ENCODE assay signal across 22 cellular contexts in the genomic region with DNA sequence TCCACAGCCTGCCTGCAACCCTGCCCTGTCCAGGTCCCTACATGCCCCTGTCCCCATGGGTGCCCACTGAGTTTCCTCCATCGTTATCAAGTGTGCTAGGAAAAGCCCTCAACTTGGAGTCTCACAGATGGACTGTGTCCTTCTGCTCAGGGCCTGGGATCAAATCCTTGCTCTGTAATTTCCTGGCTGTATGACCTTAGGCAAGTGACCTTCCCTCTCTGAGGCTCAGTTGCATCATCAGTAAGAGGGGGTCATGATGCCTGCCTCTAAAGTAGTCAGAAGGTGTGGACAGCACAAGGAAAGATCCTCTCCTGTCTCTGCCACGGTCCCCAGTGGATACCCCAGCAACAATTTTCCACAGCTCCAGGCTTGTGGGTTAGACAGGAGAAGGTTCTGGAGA. TPM values are rescaled to one million over a fixed set of nuclear protein-coding genes. Genes with fewer than 3 reads are reported as not detected.
DNase-seq lines count a peak whose midpoint lies in the region; ATAC-seq lines count a peak whose summit lies in the region.
"Had no signal": no experiment of that assay in that cellular context is flagged by ENCODE, and none has a peak within 500 bp of the region (broad histone marks: within the 10 kb centered on the region; RNA-seq: fewer than 3 reads in every experiment).

No MANE protein-coding gene starts in this region.

- peaks cover 0 to 24% (median 0%) of the 10 kb centered on the region in 3 experiments for H3K27me3 ChIP-seq in neuronal stem cell (ENCODE audit: control insufficient read depth in 3 of 3, insufficient read depth in 3 of 3, low read depth in 1 of 3, low read length in 3 of 3)
- H3K27me3 ChIP-seq: BLaER1 treated with 17β-estradiol and CSF1 and Interleukin-3, amounts not matched to agents 10 nM and 100 nM had no signal

- H3K4me3 Mint-ChIP-seq in activated T-cell treated with anti-CD3 and anti-CD28 coated beads, Interleukin-2, amount 50 U/mL, for 24 hours, result no peak overlapping the region
- no peak overlapping the region for H3K4me3 Mint-ChIP-seq in activated CD4-positive, alpha-beta memory T cell treated with anti-CD3 and anti-CD28 coated beads, Interleukin-2, amount 10 ng/mL, durations not matched to agents 7 days and 5 days
- H3K4me3 Mint-ChIP-seq: B cell; CD4-positive, alpha-beta T cell; CD8-positive, alpha-beta T cell had no signal

- no peak overlapping the region for H4K91ac ChIP-seq in neuronal stem cell (ENCODE audit: low read depth, low read length, poor library complexity)

- peaks cover 5% of the 10 kb centered on the region for H3K4me1 Mint-ChIP-seq in activated T-cell treated with anti-CD3 and anti-CD28 coated beads, Interleukin-2, amount 50 U/mL, for 24 hours (ENCODE audit: low read depth)
- H3K4me1 Mint-ChIP-seq in activated CD4-positive, alpha-beta memory T cell treated with anti-CD3 and anti-CD28 coated beads, Interleukin-2, amount 10 ng/mL, durations not matched to agents 7 days and 5 days, result peaks cover 2% of the 10 kb centered on the region
- H3K4me1 Mint-ChIP-seq: B cell had no signal

- H3K9ac ChIP-seq in neuronal stem cell (ENCODE audit: low read depth, low read length, poor library complexity), result no peak overlapping the region
- H3K9ac ChIP-seq: BLaER1 treated with 17β-estradiol and CSF1 and Interleukin-3, amounts not matched to agents 10 nM and 100 nM had no signal

- no peaks in the 10 kb centered on the region for H3K4me1 ChIP-seq in neuronal stem cell (ENCODE audit: control insufficient read depth in 2 of 2, insufficient read depth in 1 of 2, low read depth in 1 of 2, low read length in 2 of 2)
- H3K4me1 ChIP-seq: A549, Caco-2 had no signal

- no peak overlapping the region for H2BK5ac ChIP-seq in neuronal stem cell (ENCODE audit: low read length)

- peak overlapping the region; percentile 28 for H2AK5ac ChIP-seq in neuronal stem cell (ENCODE audit: low read depth, low read length)

- no peaks in the 10 kb centered on the region for H3K9me3 ChIP-seq in neuronal stem cell (replicated peaks in 1 of 2; ENCODE audit: control insufficient read depth in 2 of 2, insufficient read depth in 1 of 2, low read depth in 1 of 2, low read length in 2 of 2)
- H3K9me3 ChIP-seq: A549; BLaER1 treated with 17β-estradiol and CSF1 and Interleukin-3, amounts not matched to agents 10 nM and 100 nM; Caco-2 had no signal

- H3K27me3 Mint-ChIP-seq in activated T-cell treated with anti-CD3 and anti-CD28 coated beads, Interleukin-2, amount 50 U/mL, for 24 hours, result no peaks in the 10 kb centered on the region
- H3K27me3 Mint-ChIP-seq in activated CD4-positive, alpha-beta memory T cell treated with anti-CD3 and anti-CD28 coated beads, Interleukin-2, amount 10 ng/mL, durations not matched to agents 7 days and 5 days, result no peaks in the 10 kb centered on the region
- H3K27me3 Mint-ChIP-seq: CD4-positive, alpha-beta T cell had no signal

- H3K4ac ChIP-seq in neuronal stem cell (ENCODE audit: low read length), result no peak overlapping the region

- no peak overlapping the region for H3K27ac Mint-ChIP-seq in activated T-cell treated with anti-CD3 and anti-CD28 coated beads, Interleukin-2, amount 50 U/mL, for 24 hours
- no peak overlapping the region for H3K27ac Mint-ChIP-seq in activated CD4-positive, alpha-beta memory T cell treated with anti-CD3 and anti-CD28 coated beads, Interleukin-2, amount 10 ng/mL, durations not matched to agents 7 days and 5 days
- H3K27ac Mint-ChIP-seq: B cell; CD4-positive, alpha-beta T cell; CD8-positive, alpha-beta T cell had no signal

- no peak overlapping the region for H2BK12ac ChIP-seq in neuronal stem cell (ENCODE audit: low read length)

- H2BK15ac ChIP-seq in neuronal stem cell (ENCODE audit: low read length), result peak overlapping the region; percentile 20

- H3K27ac ChIP-seq in cingulate gyrus (ENCODE audit: low read depth, low read length) (peak overlapping the region; percentile 15), neuronal stem cell (replicated peaks; ENCODE audit: low read length) (no peak overlapping the region), temporal lobe (ENCODE audit: low read depth, low read length) (peak overlapping the region; percentile 72)
- H3K27ac ChIP-seq: 22Rv1; A549; BLaER1 treated with 17β-estradiol and CSF1 and Interleukin-3, amounts not matched to agents 10 nM and 100 nM; C4-2B had no signal

- ATAC-seq in Right ventricle myocardium superior (ENCODE audit: poor library complexity) (no peak), left cardiac atrium (no peak)
- ATAC-seq: A549; CD8-positive, alpha-beta T cell had no signal

- H3K14ac ChIP-seq in neuronal stem cell (ENCODE audit: low read length), result no peak overlapping the region

- no peak overlapping the region for H3K4me3 ChIP-seq in neuronal stem cell (ENCODE audit: low read length in 2 of 2)
- H3K4me3 ChIP-seq: A549; BLaER1 treated with 17β-estradiol and CSF1 and Interleukin-3, amounts not matched to agents 10 nM and 100 nM had no signal

- H3K4me2 ChIP-seq in neuronal stem cell (ENCODE audit: insufficient read depth, low read length, poor library complexity, severe bottlenecking), result no peak overlapping the region
- H3K4me2 ChIP-seq: A549; BLaER1 treated with 17β-estradiol and CSF1 and Interleukin-3, amounts not matched to agents 10 nM and 100 nM had no signal

- DNase-seq in Right ventricle myocardium superior (peak; percentile 5), left cardiac atrium (no peak), neuronal stem cell (ENCODE audit: low spot score) (no peak), posterior vena cava (ENCODE audit: low spot score) (no peak)
- DNase-seq in activated T-cell treated with anti-CD3 and anti-CD28 coated beads, Interleukin-2, amount 50 U/mL, for 24 hours, result no peak
- no peak for DNase-seq in activated CD4-positive, alpha-beta memory T cell treated with anti-CD3 and anti-CD28 coated beads, Interleukin-2, amount 10 ng/mL, durations not matched to agents 7 days and 5 days
- DNase-seq: AML-193; Caco-2; Calu3; CD4-positive, alpha-beta T cell; CD8-positive, alpha-beta T cell; DMS79 treated with DMSO at 0.1 percent for 48 hours; GF-D8 had no signal

- no peaks in the 10 kb centered on the region for H3K36me3 ChIP-seq in neuronal stem cell (replicated peaks in 1 of 2; ENCODE audit: control insufficient read depth in 2 of 2, insufficient read depth in 2 of 2, low read length in 2 of 2)

- CTCF ChIA-PET in activated CD4-positive, alpha-beta memory T cell treated with anti-CD3 and anti-CD28 coated beads, Interleukin-2, amount 10 ng/mL, durations not matched to agents 7 days and 5 days (lab: Charles Lee), result interaction anchor here (1.1 kb wide), 1 partner anchor 65 kb away, joined by 3 read pairs; no protein-coding TSS in a partner anchor

- no CpG with 5 or more reads among the region's 2 CpGs for WGBS in neuronal stem cell (ENCODE audit: extremely low coverage in 2 of 2, insufficient read length in 2 of 2, insufficient replicate concordance in 1 of 2), 2 donors

- no peak overlapping the region for H4K8ac ChIP-seq in neuronal stem cell (ENCODE audit: low read depth, low read length)

- no peaks in the 10 kb centered on the region for H3K9me3 Mint-ChIP-seq in activated T-cell treated with anti-CD3 and anti-CD28 coated beads, Interleukin-2, amount 50 U/mL, for 24 hours
- no peaks in the 10 kb centered on the region for H3K9me3 Mint-ChIP-seq in activated CD4-positive, alpha-beta memory T cell treated with anti-CD3 and anti-CD28 coated beads, Interleukin-2, amount 10 ng/mL, durations not matched to agents 7 days and 5 days
- H3K9me3 Mint-ChIP-seq: CD4-positive, alpha-beta T cell; CD8-positive, alpha-beta T cell had no signal

- no peaks in the 10 kb centered on the region for H3K36me3 Mint-ChIP-seq in activated T-cell treated with anti-CD3 and anti-CD28 coated beads, Interleukin-2, amount 50 U/mL, for 24 hours (ENCODE audit: low read depth)
- no peaks in the 10 kb centered on the region for H3K36me3 Mint-ChIP-seq in activated CD4-positive, alpha-beta memory T cell treated with anti-CD3 and anti-CD28 coated beads, Interleukin-2, amount 10 ng/mL, durations not matched to agents 7 days and 5 days (ENCODE audit: low read depth)
- H3K36me3 Mint-ChIP-seq: CD8-positive, alpha-beta T cell had no signal

- no peak overlapping the region for H3K23ac ChIP-seq in neuronal stem cell (ENCODE audit: low read depth, low read length, poor library complexity)

- no peak overlapping the region for H2AFZ ChIP-seq in neuronal stem cell (ENCODE audit: low read length)

- H2BK120ac ChIP-seq in neuronal stem cell (ENCODE audit: low read depth, low read length), result no peak overlapping the region

- intact Hi-C loops in Right ventricle myocardium superior (cut with DNase I) (no loop called here), left cardiac atrium (cut with DNase I) (no loop called here), posterior vena cava (cut with DNase I) (no loop called here)

- H3K79me1 ChIP-seq in neuronal stem cell (ENCODE audit: low read depth, low read length), result no peaks in the 10 kb centered on the region

- no peak overlapping the region for H3K18ac ChIP-seq in neuronal stem cell (ENCODE audit: low read length)

- POLR2A ChIA-PET in activated CD4-positive, alpha-beta memory T cell treated with anti-CD3 and anti-CD28 coated beads, Interleukin-2, amount 10 ng/mL, durations not matched to agents 7 days and 5 days (lab: Charles Lee), result no interaction called here

RNA-seq across cellular contexts. Expression of a gene that starts 22.2 kb away (rescaled TPM):
- total RNA-seq in Right ventricle myocardium superior, result not detected
- not detected for total RNA-seq in left cardiac atrium
- polyA plus RNA-seq in neuronal stem cell (2013, experiment 1 of 2), result 0.26 TPM
- 0.19 TPM for polyA plus RNA-seq in neuronal stem cell (2013, experiment 2 of 2)
- 4.2 TPM for total RNA-seq in temporal lobe
- total RNA-seq in posterior vena cava, result not detected
- total RNA-seq in activated CD4-positive, alpha-beta memory T cell treated with anti-CD3 and anti-CD28 coated beads, Interleukin-2, amount 10 ng/mL, durations not matched to agents 7 days and 5 days, result under 1 TPM; 0.10 to 0.35 TPM
- total RNA-seq: A172, Caco-2 had no signal
- polyA plus RNA-seq: BJ had no signal

RNA-seq across cellular contexts. Expression of a gene that starts 36.1 kb away (rescaled TPM):
- total RNA-seq in Right ventricle myocardium superior, result not detected
- total RNA-seq in left cardiac atrium, result not detected
- 0.22 TPM for polyA plus RNA-seq in neuronal stem cell (2013, experiment 1 of 2)
- polyA plus RNA-seq in neuronal stem cell (2013, experiment 2 of 2), result 0.19 TPM
- total RNA-seq in temporal lobe, result 1.2 TPM
- total RNA-seq in posterior vena cava, result not detected
- total RNA-seq in activated CD4-positive, alpha-beta memory T cell treated with anti-CD3 and anti-CD28 coated beads, Interleukin-2, amount 10 ng/mL, durations not matched to agents 7 days and 5 days, result under 1 TPM; 0.23 to 0.28 TPM
- polyA plus RNA-seq: BJ had no signal

RNA-seq across cellular contexts. Expression of a gene that starts 56.9 kb away (rescaled TPM):
- total RNA-seq in Right ventricle myocardium superior (1.6 TPM), left cardiac atrium (1 to 10 TPM; 6.3 to 9.8 TPM), temporal lobe (34.9 TPM), posterior vena cava (1 to 10 TPM; 4.5 to 6.3 TPM)
- polyA plus RNA-seq in neuronal stem cell (2013, experiment 1 of 2), result 8.5 TPM
- 8.4 TPM for polyA plus RNA-seq in neuronal stem cell (2013, experiment 2 of 2)
- under 1 TPM in 1 of 2 experiments, not detected in 1; 0.18 TPM for total RNA-seq in activated CD4-positive, alpha-beta memory T cell treated with anti-CD3 and anti-CD28 coated beads, Interleukin-2, amount 10 ng/mL, durations not matched to agents 7 days and 5 days
- total RNA-seq: Caco-2, Calu3 had no signal
- polyA plus RNA-seq: BJ had no signal
